Comparison of ENCODE assay signal across 9 cellular contexts in the genomic region with DNA sequence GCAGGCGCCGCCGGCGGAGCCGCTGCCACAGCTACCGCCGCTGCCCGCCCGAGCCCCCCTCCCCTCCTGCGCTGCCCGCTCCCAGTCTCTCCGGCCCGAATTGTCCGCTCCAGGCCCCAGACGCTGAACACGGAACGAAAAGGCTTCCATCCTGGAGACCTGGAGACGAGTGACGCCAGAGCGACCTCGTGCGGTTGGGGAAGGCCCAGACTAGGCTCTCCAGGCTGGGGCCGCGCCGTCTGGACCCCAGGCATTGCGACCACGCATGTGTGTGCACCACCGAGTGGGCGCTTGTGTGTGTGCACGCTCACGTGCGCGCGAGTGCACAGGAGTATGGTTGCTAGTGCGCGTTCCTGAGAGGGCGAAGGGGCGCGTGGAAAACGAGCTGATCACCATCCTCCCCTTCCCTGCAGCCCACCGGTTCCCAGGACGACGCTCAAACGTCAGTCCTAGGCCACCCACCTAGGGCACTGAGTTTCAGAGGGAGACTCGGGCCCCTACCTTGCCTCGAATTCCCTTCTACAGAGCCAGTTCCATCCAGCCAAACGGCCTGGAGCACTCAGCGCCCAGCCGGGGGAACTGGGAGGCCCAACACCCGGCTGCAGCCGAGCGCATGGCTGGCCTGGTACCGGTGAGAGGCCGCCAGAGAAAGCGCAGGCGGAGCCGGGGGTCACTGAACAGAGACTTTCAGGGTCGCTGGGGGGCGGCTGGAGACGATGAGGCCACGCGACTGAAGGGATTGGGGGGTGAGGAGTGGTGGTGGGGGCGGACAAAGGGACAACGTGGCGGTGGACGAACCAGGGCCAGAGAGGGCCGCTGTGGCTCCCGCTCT. TPM values are rescaled to one million over a fixed set of nuclear protein-coding genes. Genes with fewer than 3 reads are reported as not detected.
A peak's percentile ranks its signal among the peaks of the same experiment; 100 is the strongest.
DNase-seq lines count a peak whose midpoint lies in the region; ATAC-seq and TF ChIP-seq lines count a peak whose summit lies in the region.
"Had no signal": no experiment of that assay in that cellular context is flagged by ENCODE, and none has a peak within 500 bp of the region (broad histone marks: within the 10 kb centered on the region; RNA-seq: fewer than 3 reads in every experiment).

No MANE protein-coding gene starts in this region.

- ATAC-seq in omental fat pad (ENCODE audit: low FRiP score): no peak
- no peak for ATAC-seq in HG03159 (IDR thresholded peaks at IDR 0.05; ENCODE audit: unreplicated experiment)

- DNase-seq in stimulated activated CD4-positive, alpha-beta T cell treated with anti-CD3 and anti-CD28 coated beads, Interleukin-15, amount 100 ng/mL, for 24 hours: peak; percentile 57
- no peak for DNase-seq in stimulated activated CD4-positive, alpha-beta T cell treated with anti-CD3 and anti-CD28 coated beads, Interleukin-1b, Interleukin-23, amount 100 ng/mL, for 48 hours
- peak; percentile 40 for DNase-seq in SK-MEL-5 (ENCODE audit: low read depth, low spot score)
- peak; percentile 68 for DNase-seq in hepatic stellate cell (ENCODE audit: low spot score)
- no peak for DNase-seq in omental fat pad (ENCODE audit: low spot score)
- no peak for DNase-seq in superior temporal gyrus (ENCODE audit: extremely low spot score)

- in situ Hi-C loops in SK-MEL-5 (cut with HindIII; ENCODE audit: low pct_unique_long_range_greater_than_20kb, low sequenced_read_pairs): no loop called here

- WGBS in urinary bladder: 2% methylated on average over 68 of the region's 68 CpGs

- no peak for TF ChIP-seq CTCF in omental fat pad (IDR thresholded peaks at IDR 0.05)

- no peaks in the 10 kb centered on the region for H3K36me3 ChIP-seq in urinary bladder (ENCODE audit: insufficient read depth)

- H3K4me1 ChIP-seq in urinary bladder (ENCODE audit: insufficient read depth): no peaks in the 10 kb centered on the region

- no peak overlapping the region for H3K27ac ChIP-seq in urinary bladder (ENCODE audit: low read depth)

- peak overlapping the region; percentile 2 for H3K4me3 ChIP-seq in urinary bladder (ENCODE audit: low read depth, low read length)

RNA-seq across cellular contexts. Expression of gene LBX1, which starts 11.6 kb away (rescaled TPM):
- not detected in 2 replicates for total RNA-seq in SK-MEL-5 (2014; rRNA removed; shearing (Covaris generic))
- polyA plus RNA-seq in SK-MEL-5 (2015; cell fraction: cytosol; rRNA removed): not detected in 2 replicates
- polyA plus RNA-seq in SK-MEL-5 (2015; cell fraction: nucleus; rRNA removed): not detected in 2 replicates
- total RNA-seq in urinary bladder (not detected), omental fat pad (not detected)
- polyA plus RNA-seq in urinary bladder: not detected
- total RNA-seq: temporal lobe had no signal

Comparison
In these comparisons a context has a peak if more than half of its experiments do, and no peak if none do; other contexts are left out.
1. DNase-seq: peak in stimulated activated CD4-positive, alpha-beta T cell treated with anti-CD3 and anti-CD28 coated beads, Interleukin-15, amount 100 ng/mL, for 24 hours (single experiment), SK-MEL-5 (single experiment) and hepatic stellate cell (single experiment); none in stimulated activated CD4-positive, alpha-beta T cell treated with anti-CD3 and anti-CD28 coated beads, Interleukin-1b, Interleukin-23, amount 100 ng/mL, for 48 hours (single experiment), omental fat pad (single experiment) and superior temporal gyrus (single experiment).